Comparison of ENCODE assay signal across 8 cellular contexts in the genomic region with DNA sequence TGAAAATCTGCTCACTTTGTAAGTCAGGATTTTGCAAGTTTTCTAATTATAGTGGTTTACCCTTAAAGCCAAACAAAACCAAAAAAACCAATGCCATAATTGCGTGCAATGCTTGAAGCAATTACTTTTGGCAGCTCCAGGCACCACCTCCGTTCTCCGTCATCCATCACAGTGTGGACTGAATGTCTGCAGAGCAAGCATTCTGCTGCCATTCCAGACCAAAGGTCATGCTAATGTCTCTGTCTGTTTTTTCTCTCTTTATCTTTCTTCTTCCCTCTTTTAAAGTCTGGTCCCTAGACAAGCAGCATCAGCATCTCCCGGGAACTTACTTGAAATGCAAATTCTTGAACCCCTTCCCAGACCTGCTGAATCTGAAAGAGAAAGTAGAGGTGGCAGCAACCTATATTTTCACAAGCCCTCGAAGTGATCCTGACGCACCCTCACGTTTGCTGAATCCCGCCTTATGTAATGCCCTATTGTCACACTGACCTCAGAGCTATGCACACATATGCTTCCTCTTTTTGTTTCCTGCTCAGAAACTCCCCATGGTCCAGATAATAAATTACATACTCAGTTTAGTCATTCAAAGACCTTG.
DNase-seq lines count a peak whose midpoint lies in the region; ATAC-seq and TF ChIP-seq lines count a peak whose summit lies in the region.

No MANE protein-coding gene starts in this region.

- peaks cover 2% of the 10 kb centered on the region for H3K27me3 Mint-ChIP-seq in endothelial cell (ENCODE audit: unreplicated experiment)

- no peak overlapping the region for H3K4me3 ChIP-seq in PC-3 (ENCODE audit: low read length)

- intact Hi-C loops in PC-3 (cut with micrococcal nuclease) = no loop called here

- H3K4me3 Mint-ChIP-seq in endothelial cell (ENCODE audit: unreplicated experiment) = no peak overlapping the region

- H3K9me3 Mint-ChIP-seq in endothelial cell (ENCODE audit: unreplicated experiment) = peaks cover under 1% of the 10 kb centered on the region

- no peak overlapping the region for H3K27ac ChIP-seq in PC-3 (ENCODE audit: low read length)

- H3F3A ChIP-seq in PC-3 (ENCODE audit: low read length, unreplicated experiment) = no peaks in the 10 kb centered on the region

- POLR2A ChIA-PET in PC-3 (lab: Charles Lee; ENCODE audit: unreplicated experiment) = no interaction called here

- peaks cover 5% of the 10 kb centered on the region for H3K4me1 Mint-ChIP-seq in endothelial cell (ENCODE audit: unreplicated experiment)

- 0 out of 2 replicates have a peak, but pooled peaks cover 19% of the 10 kb centered on the region for H3K27me3 ChIP-seq in PC-3 (ENCODE audit: low read length)

- no peak overlapping the region for H2AFZ ChIP-seq in PC-3 (ENCODE audit: low read length)

- no peaks in the 10 kb centered on the region for H3K4me1 ChIP-seq in PC-3 (ENCODE audit: insufficient read depth, low read length)

- H4K20me1 ChIP-seq in PC-3 (ENCODE audit: low read length) = no peaks in the 10 kb centered on the region

- CTCF ChIA-PET in PC-3 (lab: Charles Lee) = no interaction called here

- H3K36me3 ChIP-seq in PC-3 (ENCODE audit: low read depth, low read length) = no peaks in the 10 kb centered on the region

- H3K9me3 ChIP-seq in PC-3 (ENCODE audit: low read length) = no peaks in the 10 kb centered on the region

- no TSS peak for BruUV-seq in PC-3 (replicated peaks; lab: Mats Ljungman, UMichigan)

- peaks cover 2% of the 10 kb centered on the region for H3K36me3 Mint-ChIP-seq in endothelial cell (ENCODE audit: low read depth, unreplicated experiment)

- H3K9me2 ChIP-seq in PC-3 (replicated peaks; ENCODE audit: low read length) = no peaks in the 10 kb centered on the region

- H3K79me2 ChIP-seq in PC-3 (ENCODE audit: low read length) = no peaks in the 10 kb centered on the region

- H3K4me2 ChIP-seq in PC-3 (ENCODE audit: low read length) = no peak overlapping the region

- no peak overlapping the region for H3K27ac Mint-ChIP-seq in endothelial cell (ENCODE audit: unreplicated experiment)

- no peak overlapping the region for H3K9ac ChIP-seq in PC-3 (ENCODE audit: low read length)

- ATAC-seq in GM18868 (IDR thresholded peaks at IDR 0.05; ENCODE audit: unreplicated experiment) (peak; percentile 76), HG03025 (IDR thresholded peaks at IDR 0.05; ENCODE audit: low FRiP score, unreplicated experiment) (peak; percentile 43), PC-3 (no peak)

- no peak for TF ChIP-seq CTCF in PC-3 (conservative IDR thresholded peaks at IDR 0.05; ENCODE audit: low read depth, low read length)
- no peak for TF ChIP-seq CTCF in endothelial cell (IDR thresholded peaks at IDR 0.05; ENCODE audit: unreplicated experiment)

- DNase-seq in SKM-1 treated with dmso at 0.1 percent for 144 hours (lab: John Stamatoyannopoulos, UW; ENCODE audit: unreplicated experiment) (peak; percentile 97), mucosa of gallbladder (ENCODE audit: low spot score) (peak; percentile 41), COLO829 (ENCODE audit: low spot score) (no peak), PC-3 (no peak), KG1 (lab: John Stamatoyannopoulos, UW) (no peak), endothelial cell (ENCODE audit: low spot score) (no peak)

Comparison
In these comparisons a context has a peak if more than half of its experiments do, and no peak if none do; other contexts are left out.
1. DNase-seq: peak in SKM-1 treated with dmso at 0.1 percent for 144 hours (single experiment) and mucosa of gallbladder (single experiment); none in COLO829 (single experiment), PC-3 (single experiment), KG1 (single experiment) and endothelial cell (single experiment).